ENCODE assay signal across 13 cellular contexts in genomic region chr19:8196271-8196908, GRCh38. TPM values are rescaled to one million over a fixed set of nuclear protein-coding genes. Genes with fewer than 3 reads are reported as not detected.
DNase-seq lines count a peak whose midpoint lies in the region; ATAC-seq and TF ChIP-seq lines count a peak whose summit lies in the region.
"Had no signal": no experiment of that assay in that cellular context is flagged by ENCODE, and none has a peak within 500 bp of the region (broad histone marks: within the 10 kb centered on the region; RNA-seq: fewer than 3 reads in every experiment).

No MANE protein-coding gene starts in this region.

- peak overlapping the region; percentile 73 to 92 (median 85) for H3K4me3 Mint-ChIP-seq in naive B cell

- H3K36me3 Mint-ChIP-seq in naive B cell, result no peaks in the 10 kb centered on the region

- peaks cover 51 to 75% (median 73%) of the 10 kb centered on the region in 3 donors for H3K4me1 Mint-ChIP-seq in naive B cell

- no peaks in the 10 kb centered on the region for H3K36me3 ChIP-seq in HEK293 (ENCODE audit: control insufficient read depth in 2 of 2, insufficient read depth in 1 of 2, low read length in 2 of 2)
- H3K36me3 ChIP-seq: gastroesophageal sphincter had no signal

- no peak overlapping the region for H3K27ac ChIP-seq in HEK293 (ENCODE audit: extremely low read depth, low read depth, low read length)
- H3K27ac ChIP-seq: gastroesophageal sphincter had no signal

- CTCF ChIA-PET in HEK293 (lab: Yijun Ruan, JAX), result interaction anchor here (0.5 to 1.8 kb wide), 3 partner anchors 57 to 503 kb away, joined by 3 to 4 read pairs (median 4); no protein-coding TSS in a partner anchor

- DNase-seq in CD1c-positive myeloid dendritic cell (ENCODE audit: extremely low spot score), result peak; percentile 48
- peak; percentile 39 for DNase-seq in UCSD-AML1 (lab: John Stamatoyannopoulos, UW; ENCODE audit: unreplicated experiment)
- DNase-seq in naive B cell, result peak; percentile 56
- no peak for DNase-seq in GM13977 (ENCODE audit: low spot score)
- DNase-seq in LoVo (ENCODE audit: low spot score), result no peak
- no peak for DNase-seq in COLO829 (ENCODE audit: low spot score)
- DNase-seq: activated CD4-positive, alpha-beta T cell treated with anti-CD3 and anti-CD28 coated beads, Interleukin-2, amount 50 U/mL, for 48 hours; effector CD4-positive, alpha-beta T cell; NCI-H1048; NCI-H510A treated with DMSO at 0.1 percent for 48 hours had no signal

- H3K9me3 ChIP-seq in HEK293 (ENCODE audit: control insufficient read depth, insufficient read depth, low read depth, low read length), result no peaks in the 10 kb centered on the region
- H3K9me3 ChIP-seq: gastroesophageal sphincter had no signal

- H3K4me3 ChIP-seq in HEK293 (ENCODE audit: low read depth, low read length), result no peak overlapping the region
- H3K4me3 ChIP-seq: gastroesophageal sphincter had no signal

- H3K27ac Mint-ChIP-seq in naive B cell, result peak overlapping the region; percentile 70 to 100 (median 100)

- no peak for TF ChIP-seq CTCF in HEK293 (tag by site-specific recombination; IDR thresholded peaks at IDR 0.05)
- TF ChIP-seq CTCF in GM13977 (IDR thresholded peaks at IDR 0.05; ENCODE audit: extremely low read depth, insufficient read depth, missing control alignments), result no peak

- no peaks in the 10 kb centered on the region for H3K4me1 ChIP-seq in HEK293 (ENCODE audit: control insufficient read depth, insufficient read depth, low read length)

- no peaks in the 10 kb centered on the region for H3K27me3 Mint-ChIP-seq in naive B cell

- H3K9me3 Mint-ChIP-seq in naive B cell, result peaks cover 0 to 6% (median 3%) of the 10 kb centered on the region in 7 donors

- in situ Hi-C loops in GM13977 (cut with MboI; ENCODE audit: low pct_unique_long_range_greater_than_20kb, low sequenced_read_pairs, unreplicated experiment), result no loop called here

- ATAC-seq in naive B cell (ENCODE audit: low read depth in 2 of 2), result no peak
- ATAC-seq in HG02970 (IDR thresholded peaks at IDR 0.05; ENCODE audit: low FRiP score, unreplicated experiment), result no peak
- ATAC-seq: gastroesophageal sphincter had no signal

- POLR2A ChIA-PET in HEK293 (lab: Yijun Ruan, JAX), result no interaction called here

TF ChIP-seq in HEK293, 187 proteins besides CTCF, POLR2A, EP300 and RAD21:
- TF ChIP-seq BCL6B (tag by site-specific recombination; IDR thresholded peaks at IDR 0.05), result no peak
- no peak for TF ChIP-seq ZBTB1 (tag by site-specific recombination; IDR thresholded peaks at IDR 0.05)
- no peak for TF ChIP-seq ZNF514 (tag by site-specific recombination; IDR thresholded peaks at IDR 0.05)
- no peak for TF ChIP-seq ZNF26 (tag by site-specific recombination; IDR thresholded peaks at IDR 0.05)
- no peak for TF ChIP-seq TRIM28 (IDR thresholded peaks at IDR 0.05; ENCODE audit: borderline replicate concordance, low read length)
- peak; percentile 46; the same call in 1 of the 2 replicates for TF ChIP-seq ZFHX2 (tag by site-specific recombination; conservative IDR thresholded peaks at IDR 0.05)
- peak; percentile 54; the same call in 1 of the 2 replicates for TF ChIP-seq EGR2 (tag by site-specific recombination; IDR thresholded peaks at IDR 0.05; ENCODE audit: low read depth)
- no peak for TF ChIP-seq ZNF555 (tag by site-specific recombination; conservative IDR thresholded peaks at IDR 0.05)
- TF ChIP-seq ZNF501 (tag by site-specific recombination; IDR thresholded peaks at IDR 0.05), result no peak
- no peak for TF ChIP-seq ZBTB20 (tag by site-specific recombination; IDR thresholded peaks at IDR 0.05)
- no peak for TF ChIP-seq ZNF138 (tag by site-specific recombination; IDR thresholded peaks at IDR 0.05; ENCODE audit: borderline replicate concordance)
- TF ChIP-seq HOXC10 (CRISPR knock-in tag; IDR thresholded peaks at IDR 0.05), result no peak
- TF ChIP-seq ZNF404 (tag by site-specific recombination; IDR thresholded peaks at IDR 0.05), result no peak
- TF ChIP-seq TCF7L2 (IDR thresholded peaks at IDR 0.05; ENCODE audit: borderline replicate concordance, low read depth, low read length), result no peak
- TF ChIP-seq ZNF292 (tag by site-specific recombination; IDR thresholded peaks at IDR 0.05; ENCODE audit: borderline replicate concordance, low read depth), result no peak
- no peak for TF ChIP-seq ZNF394 (tag by site-specific recombination; IDR thresholded peaks at IDR 0.05; ENCODE audit: borderline replicate concordance)
- no peak for TF ChIP-seq ZNF37A (tag by site-specific recombination; IDR thresholded peaks at IDR 0.05)
TF ChIP-seq in HEK293: peak in this region for 2.

RNA-seq across cellular contexts. Expression of gene CERS4, which starts 12.8 kb away (rescaled TPM):
- polyA plus RNA-seq in naive B cell (ENCODE audit: low read depth in 6 of 6), result 10 to 100 TPM; 36.3 to 53.3 (median 43.7) TPM

RNA-seq across cellular contexts. Expression of gene FBN3, which starts 47.0 kb away (rescaled TPM):
- not detected for polyA plus RNA-seq in naive B cell (ENCODE audit: low read depth in 6 of 6)

Comparison
In these comparisons a context has a peak if more than half of its experiments do, and no peak if none do; other contexts are left out.
1. DNase-seq: peak in CD1c-positive myeloid dendritic cell (single experiment), UCSD-AML1 (single experiment) and naive B cell (single experiment); none in GM13977 (single experiment), LoVo (single experiment) and COLO829 (single experiment).